In the genomic region with DNA sequence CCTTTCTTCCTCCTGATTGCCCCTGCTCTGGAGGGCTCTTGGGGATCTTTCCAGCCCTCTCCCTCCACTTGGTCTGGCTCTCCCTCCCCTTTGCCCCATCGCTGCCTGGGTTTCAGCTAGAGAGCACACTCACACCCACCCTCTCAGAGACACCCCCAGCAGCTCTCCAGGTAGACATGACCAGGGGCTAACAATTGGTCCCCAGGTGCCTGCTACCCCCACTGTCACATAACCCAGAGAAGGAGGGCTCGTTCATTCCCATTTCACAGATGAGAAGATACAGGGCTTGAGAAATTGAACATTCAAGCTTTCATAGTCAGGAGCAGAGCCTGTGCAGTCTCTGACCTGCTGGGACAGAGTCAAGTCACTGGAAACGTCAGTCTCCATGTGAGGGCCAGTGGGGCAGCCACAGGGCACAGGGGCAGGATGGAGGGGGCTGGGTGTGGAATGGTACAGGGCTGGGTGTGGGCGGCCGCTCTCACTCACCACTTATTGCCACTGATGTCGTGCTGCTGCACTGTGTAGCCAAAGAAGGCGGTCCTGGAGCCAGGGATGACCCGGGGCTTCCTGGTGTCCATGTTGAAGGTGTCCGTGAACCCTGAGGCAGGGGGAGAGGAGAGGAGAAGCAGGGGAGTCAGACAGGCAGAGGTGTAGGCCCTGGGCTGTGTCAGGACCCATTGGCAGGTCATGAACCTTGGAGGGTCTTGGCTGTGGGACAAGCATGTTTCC, we compare ENCODE assay signal across 24 cellular contexts. TPM values are rescaled to one million over a fixed set of nuclear protein-coding genes. Genes with fewer than 3 reads are reported as not detected.
DNase-seq lines count a peak whose midpoint lies in the region; ATAC-seq and TF ChIP-seq lines count a peak whose summit lies in the region.
"Had no signal": no experiment of that assay in that cellular context is flagged by ENCODE, and none has a peak within 500 bp of the region (broad histone marks: within the 10 kb centered on the region; RNA-seq: fewer than 3 reads in every experiment).

No MANE protein-coding gene starts in this region.

- H3K4me3 Mint-ChIP-seq in naive thymus-derived CD4-positive, alpha-beta T cell: no peak overlapping the region
- no peak overlapping the region for H3K4me3 Mint-ChIP-seq in stimulated activated memory B cell treated with anti-CD40 and anti-IgM and Interleukin-4, amounts not matched to agents 10 μg/mL and 1 μg/mL and 100 μg/mL, for 72 hours
- H3K4me3 Mint-ChIP-seq: activated naive CD8-positive, alpha-beta T cell; activated T-helper 17 cell treated with anti-CD3 and anti-CD28 coated beads, Interleukin-2, amount 50 U/mL, for 72 hours; IgD-negative memory B cell; WTC11 had no signal

- BruUV-seq in IMR-90 (replicated peaks; lab: Mats Ljungman, UMichigan): no TSS peak

- H2AK9ac ChIP-seq in IMR-90 (replicated peaks; ENCODE audit: low read depth, low read length, poor library complexity): no peak overlapping the region

- H3K36me3 ChIP-seq in IMR-90 (ENCODE audit: control insufficient read depth, insufficient read depth, low read length): peaks cover 3% of the 10 kb centered on the region; the same call in 1 of the 2 replicates
- peaks cover 4 to 9% of the 10 kb centered on the region in 2 donors for H3K36me3 ChIP-seq in ascending aorta
- no peaks in the 10 kb centered on the region for H3K36me3 ChIP-seq in naive thymus-derived CD4-positive, alpha-beta T cell (ENCODE audit: control insufficient read depth in 2 of 3, insufficient read depth in 3 of 3, low read length in 3 of 3)
- H3K36me3 ChIP-seq in body of pancreas (replicated peaks in 1 of 2; ENCODE audit: insufficient read depth in 1 of 2, low read depth in 2 of 2): no peaks in the 10 kb centered on the region
- no peaks in the 10 kb centered on the region for H3K36me3 ChIP-seq in effector memory CD4-positive, alpha-beta T cell (ENCODE audit: control insufficient read depth, insufficient read depth, low read length)
- H3K36me3 ChIP-seq: BLaER1 treated with 17β-estradiol and CSF1 and Interleukin-3, amounts not matched to agents 10 nM and 100 nM; HAP-1; heart left ventricle had no signal

- intact Hi-C loops in IMR-90 (cut with micrococcal nuclease) (no loop called here), ascending aorta (cut with DNase I) (no loop called here), body of pancreas (cut with DNase I) (no loop called here)
- intact Hi-C loops in naive thymus-derived CD4-positive, alpha-beta T cell (cut with micrococcal nuclease): loop anchor here in 1 of 2 donors (10.0 kb wide), 1 partner anchor 122 kb away; no protein-coding TSS in a partner anchor

- H3K9ac ChIP-seq in IMR-90 (ENCODE audit: low read depth, low read length): no peak overlapping the region
- H3K9ac ChIP-seq: BLaER1 treated with 17β-estradiol and CSF1 and Interleukin-3, amounts not matched to agents 10 nM and 100 nM had no signal

- H3K27me3 ChIP-seq in IMR-90 (ENCODE audit: control insufficient read depth, insufficient read depth, low read length) (0 out of 2 replicates have a peak, but pooled peaks cover 2% of the 10 kb centered on the region), ascending aorta (no peaks in the 10 kb centered on the region), body of pancreas (no peaks in the 10 kb centered on the region)
- no peaks in the 10 kb centered on the region for H3K27me3 ChIP-seq in naive thymus-derived CD4-positive, alpha-beta T cell (ENCODE audit: control insufficient read depth in 2 of 2, insufficient read depth in 2 of 2, low read length in 2 of 2)
- H3K27me3 ChIP-seq in effector memory CD4-positive, alpha-beta T cell (replicated peaks; ENCODE audit: control insufficient read depth, insufficient read depth, low read length, poor library complexity, severe bottlenecking): no peaks in the 10 kb centered on the region
- H3K27me3 ChIP-seq: BLaER1 treated with 17β-estradiol and CSF1 and Interleukin-3, amounts not matched to agents 10 nM and 100 nM; heart left ventricle had no signal

- H4K91ac ChIP-seq in IMR-90 (ENCODE audit: insufficient read depth, low read depth, low read length): no peak overlapping the region

- in situ Hi-C loops in IMR-90 (cut with MboI; ENCODE audit: low sequenced_read_pairs): no loop called here

- H3K4me1 Mint-ChIP-seq in naive thymus-derived CD4-positive, alpha-beta T cell: peaks cover 0 to 2% (median 0%) of the 10 kb centered on the region in 7 donors
- no peaks in the 10 kb centered on the region for H3K4me1 Mint-ChIP-seq in stimulated activated memory B cell treated with anti-CD40 and anti-IgM and Interleukin-4, amounts not matched to agents 10 μg/mL and 1 μg/mL and 100 μg/mL, for 72 hours
- H3K4me1 Mint-ChIP-seq: activated T-helper 17 cell treated with anti-CD3 and anti-CD28 coated beads, Interleukin-2, amount 50 U/mL, for 72 hours; IgD-negative memory B cell; WTC11 had no signal

- H4K8ac ChIP-seq in IMR-90 (ENCODE audit: low read depth in 2 of 2, low read length in 2 of 2): no peak overlapping the region

- no peak overlapping the region for H3K4me3 ChIP-seq in IMR-90 (ENCODE audit: insufficient read depth, low read depth, low read length)
- H3K4me3 ChIP-seq in ascending aorta: no peak overlapping the region
- H3K4me3 ChIP-seq in naive thymus-derived CD4-positive, alpha-beta T cell (ENCODE audit: low read length): no peak overlapping the region
- H3K4me3 ChIP-seq in body of pancreas: no peak overlapping the region
- no peak overlapping the region for H3K4me3 ChIP-seq in effector memory CD4-positive, alpha-beta T cell (ENCODE audit: insufficient read depth, low read depth, low read length, poor library complexity, severe bottlenecking)
- H3K4me3 ChIP-seq: BLaER1 treated with 17β-estradiol and CSF1 and Interleukin-3, amounts not matched to agents 10 nM and 100 nM; HAP-1; heart left ventricle had no signal

- TF ChIP-seq CTCF in IMR-90 (conservative IDR thresholded peaks at IDR 0.05; ENCODE audit: low read depth, low read length) (no peak), ascending aorta (IDR thresholded peaks at IDR 0.05) (no peak), body of pancreas (IDR thresholded peaks at IDR 0.05) (no peak)

- CTCF ChIA-PET in IMR-90 (lab: Yijun Ruan, JAX): no interaction called here
- CTCF ChIA-PET in naive thymus-derived CD4-positive, alpha-beta T cell (lab: Charles Lee): interaction anchor here (0.5 kb wide), 1 partner anchor 121 kb away, joined by 7 read pairs; no protein-coding TSS in a partner anchor

- H3K23ac ChIP-seq in IMR-90 (ENCODE audit: low read depth, low read length): no peak overlapping the region

- H3K4me2 ChIP-seq in IMR-90 (ENCODE audit: low read depth, low read length): no peak overlapping the region
- H3K4me2 ChIP-seq: BLaER1 treated with 17β-estradiol and CSF1 and Interleukin-3, amounts not matched to agents 10 nM and 100 nM had no signal

- H3K14ac ChIP-seq in IMR-90 (replicated peaks; ENCODE audit: low read depth, low read length): no peak overlapping the region

- H3K4ac ChIP-seq in IMR-90 (ENCODE audit: low read depth, low read length): no peak overlapping the region

- H3K79me1 ChIP-seq in IMR-90 (ENCODE audit: low read depth in 1 of 2, low read length in 2 of 2): peaks cover 0 to 17% of the 10 kb centered on the region in 2 experiments; a peak in 1 of 4 replicates

- H4K20me1 ChIP-seq in IMR-90 (ENCODE audit: insufficient read depth, low read length): peaks cover 9% of the 10 kb centered on the region; the same call in 1 of the 2 replicates
- H4K20me1 ChIP-seq: BLaER1 treated with 17β-estradiol and CSF1 and Interleukin-3, amounts not matched to agents 10 nM and 100 nM had no signal

- H3K27me3 Mint-ChIP-seq in naive thymus-derived CD4-positive, alpha-beta T cell: peaks cover 0 to 7% (median 0%) of the 10 kb centered on the region in 5 donors
- no peaks in the 10 kb centered on the region for H3K27me3 Mint-ChIP-seq in stimulated activated memory B cell treated with anti-CD40 and anti-IgM and Interleukin-4, amounts not matched to agents 10 μg/mL and 1 μg/mL and 100 μg/mL, for 72 hours
- H3K27me3 Mint-ChIP-seq: activated T-helper 17 cell treated with anti-CD3 and anti-CD28 coated beads, Interleukin-2, amount 50 U/mL, for 72 hours; IgD-negative memory B cell had no signal

- peaks cover 0 to 20% (median 2%) of the 10 kb centered on the region in 11 donors for H3K9me3 Mint-ChIP-seq in naive thymus-derived CD4-positive, alpha-beta T cell
- H3K9me3 Mint-ChIP-seq in stimulated activated memory B cell treated with anti-CD40 and anti-IgM and Interleukin-4, amounts not matched to agents 10 μg/mL and 1 μg/mL and 100 μg/mL, for 72 hours: peaks cover 17% of the 10 kb centered on the region
- H3K9me3 Mint-ChIP-seq: activated T-helper 17 cell treated with anti-CD3 and anti-CD28 coated beads, Interleukin-2, amount 50 U/mL, for 72 hours had no signal

- H3K36me3 Mint-ChIP-seq in naive thymus-derived CD4-positive, alpha-beta T cell: peaks cover 0 to 2% (median 0%) of the 10 kb centered on the region in 5 donors
- H3K36me3 Mint-ChIP-seq in stimulated activated memory B cell treated with anti-CD40 and anti-IgM and Interleukin-4, amounts not matched to agents 10 μg/mL and 1 μg/mL and 100 μg/mL, for 72 hours: no peaks in the 10 kb centered on the region
- H3K36me3 Mint-ChIP-seq: activated naive CD8-positive, alpha-beta T cell; IgD-negative memory B cell; WTC11 had no signal

- H3K9me1 ChIP-seq in IMR-90 (ENCODE audit: insufficient read depth, low read length): peaks cover 17% of the 10 kb centered on the region; the same call in 1 of the 2 replicates

- H3K9me3 ChIP-seq in IMR-90 (ENCODE audit: control insufficient read depth, insufficient read depth, low read length) (peaks cover 2% of the 10 kb centered on the region; the same call in 1 of the 2 replicates), ascending aorta (no peaks in the 10 kb centered on the region), body of pancreas (no peaks in the 10 kb centered on the region)
- no peaks in the 10 kb centered on the region for H3K9me3 ChIP-seq in naive thymus-derived CD4-positive, alpha-beta T cell (ENCODE audit: control insufficient read depth in 2 of 3, low read length in 3 of 3)
- no peaks in the 10 kb centered on the region for H3K9me3 ChIP-seq in effector memory CD4-positive, alpha-beta T cell (ENCODE audit: control insufficient read depth, low read length)
- H3K9me3 ChIP-seq: HAP-1 had no signal

- H3K27ac ChIP-seq in IMR-90 (ENCODE audit: insufficient read depth, low read length) (no peak overlapping the region), ascending aorta (peak overlapping the region; percentile 15 to 49), body of pancreas (no peak overlapping the region)
- no peak overlapping the region for H3K27ac ChIP-seq in naive thymus-derived CD4-positive, alpha-beta T cell (ENCODE audit: low read depth, low read length)
- no peak overlapping the region for H3K27ac ChIP-seq in effector memory CD4-positive, alpha-beta T cell (ENCODE audit: insufficient read depth, low read length, poor library complexity, severe bottlenecking)
- H3K27ac ChIP-seq: BLaER1 treated with 17β-estradiol and CSF1 and Interleukin-3, amounts not matched to agents 10 nM and 100 nM; heart left ventricle had no signal

- H3K27ac Mint-ChIP-seq in naive thymus-derived CD4-positive, alpha-beta T cell: no peak overlapping the region
- no peak overlapping the region for H3K27ac Mint-ChIP-seq in stimulated activated memory B cell treated with anti-CD40 and anti-IgM and Interleukin-4, amounts not matched to agents 10 μg/mL and 1 μg/mL and 100 μg/mL, for 72 hours
- H3K27ac Mint-ChIP-seq: activated naive CD8-positive, alpha-beta T cell; activated T-helper 17 cell treated with anti-CD3 and anti-CD28 coated beads, Interleukin-2, amount 50 U/mL, for 72 hours; WTC11 had no signal

- H2BK20ac ChIP-seq in IMR-90 (ENCODE audit: low read depth, low read length): no peak overlapping the region

- no peak for TF ChIP-seq POLR2A in IMR-90 (IDR thresholded peaks at IDR 0.05; ENCODE audit: low read depth, low read length)
- no peak for TF ChIP-seq POLR2A in body of pancreas (IDR thresholded peaks at IDR 0.05)

- DNase-seq in IMR-90: no peak
- peak in 1 of 2 donors; percentile 62 for DNase-seq in ascending aorta (ENCODE audit: low spot score in 2 of 2)
- peak in 1 of 9 donors; percentile 16 for DNase-seq in naive thymus-derived CD4-positive, alpha-beta T cell
- no peak for DNase-seq in body of pancreas
- DNase-seq in LoVo (ENCODE audit: low spot score): no peak
- no peak for DNase-seq in UCSD-AML1 (lab: John Stamatoyannopoulos, UW; ENCODE audit: unreplicated experiment)
- no peak for DNase-seq in effector memory CD4-positive, alpha-beta T cell
- DNase-seq: activated CD4-positive, alpha-beta T cell treated with anti-CD3 and anti-CD28 coated beads, Interleukin-2, amount 50 U/mL, for 1 hour; cerebellar nuclear complex; COR-L47; effector CD4-positive, alpha-beta T cell; kidney glomerular epithelial cell; mammary epithelial cell; NCI-H1092 treated with DMSO at 0.1 percent for 48 hours; NCI-H1930; NCI-H526 treated with DMSO at 0.1 percent for 48 hours had no signal

- TF ChIP-seq RAD21 in IMR-90 (IDR thresholded peaks at IDR 0.05; ENCODE audit: low read length): no peak

- WGBS in IMR-90 (ENCODE audit: extremely low coverage in 2 of 2, insufficient read length in 1 of 2), 2 experiments: 92% methylated on average over 4 of the region's 9 CpGs; no CpG with 5 or more reads in 1 of the 2 experiments
- WGBS in body of pancreas, 2 donors: 83 to 85% methylated on average over 9 of the region's 9 CpGs

- no peak overlapping the region for H2BK5ac ChIP-seq in IMR-90 (ENCODE audit: low read depth, low read length, poor library complexity, severe bottlenecking)

- no peak overlapping the region for H2AK5ac ChIP-seq in IMR-90 (ENCODE audit: low read depth, low read length)

- H4K5ac ChIP-seq in IMR-90 (ENCODE audit: low read depth, low read length): no peak overlapping the region

- no peak for ATAC-seq in IMR-90 (ENCODE audit: low read depth)
- ATAC-seq in naive thymus-derived CD4-positive, alpha-beta T cell: peak; percentile 27
- ATAC-seq in stimulated activated memory B cell treated with anti-CD40 and anti-IgM and Interleukin-4, amounts not matched to agents 10 μg/mL and 1 μg/mL and 100 μg/mL, for 72 hours: peak; percentile 51
- no peak for ATAC-seq in body of pancreas
- ATAC-seq: activated T-helper 17 cell treated with anti-CD3 and anti-CD28 coated beads, Interleukin-2, amount 50 U/mL, for 72 hours; WTC11 had no signal

- no peak overlapping the region for H2BK120ac ChIP-seq in IMR-90 (ENCODE audit: low read depth, low read length)

- no peak overlapping the region for H3K56ac ChIP-seq in IMR-90 (ENCODE audit: extremely low read depth, insufficient read depth, low read length)

- H2BK15ac ChIP-seq in IMR-90 (ENCODE audit: low read depth, low read length): no peak overlapping the region

- POLR2A ChIA-PET in IMR-90 (lab: Charles Lee; ENCODE audit: unreplicated experiment): no interaction called here
- POLR2A ChIA-PET in naive thymus-derived CD4-positive, alpha-beta T cell (lab: Charles Lee): no interaction called here

- H3K4me1 ChIP-seq in IMR-90 (ENCODE audit: control insufficient read depth, insufficient read depth, low read length) (no peaks in the 10 kb centered on the region), ascending aorta (peaks cover 2 to 14% of the 10 kb centered on the region in 2 donors), body of pancreas (no peaks in the 10 kb centered on the region)
- no peaks in the 10 kb centered on the region for H3K4me1 ChIP-seq in naive thymus-derived CD4-positive, alpha-beta T cell (ENCODE audit: control insufficient read depth in 2 of 2, insufficient read depth in 2 of 2, low read length in 2 of 2)
- H3K4me1 ChIP-seq in effector memory CD4-positive, alpha-beta T cell (ENCODE audit: control insufficient read depth, insufficient read depth, low read length, poor library complexity, severe bottlenecking): no peaks in the 10 kb centered on the region
- H3K4me1 ChIP-seq: HAP-1 had no signal

- H2AFZ ChIP-seq in IMR-90 (replicated peaks; ENCODE audit: low read length, poor library complexity): peak overlapping the region; percentile 11

- dilution Hi-C loops in IMR-90 (cut with HindIII; ENCODE audit: low sequenced_read_pairs, unreplicated experiment): no loop called here

- no peak overlapping the region for H3K18ac ChIP-seq in IMR-90 (ENCODE audit: low read depth, low read length)

RNA-seq across cellular contexts. Expression of a gene that starts 29.4 kb away (rescaled TPM):
- total RNA-seq in IMR-90 (2012; rRNA removed) (2.5 and 4.1 TPM in 2 replicates), ascending aorta (136 TPM), body of pancreas (1 to 10 TPM in 1 of 2 donors, under 1 TPM in 1; 0.99 to 1.0 TPM)
- 5.6 and 6.6 TPM in 2 replicates for polyA plus RNA-seq in IMR-90 (2012; rRNA removed)
- 3.0 and 5.8 TPM in 2 replicates for polyA plus RNA-seq in IMR-90 (2012; cell fraction: cytosol; rRNA removed)
- 6.2 and 6.6 TPM in 2 replicates for polyA plus RNA-seq in IMR-90 (2012; cell fraction: nucleus; rRNA removed; ENCODE audit: low replicate concordance)
- 1 to 10 TPM in 1 of 5 experiments, under 1 TPM in 3, not detected in 1; 0.03 to 1.1 (median 0.15) TPM for total RNA-seq in naive thymus-derived CD4-positive, alpha-beta T cell
- polyA plus RNA-seq in naive thymus-derived CD4-positive, alpha-beta T cell: under 1 TPM in 1 of 2 donors, not detected in 1; 0.02 TPM
- polyA plus RNA-seq: IgD-negative memory B cell had no signal

Comparison
In these comparisons a context has a peak if more than half of its experiments do, and no peak if none do; other contexts are left out.
1. ATAC-seq: peak in naive thymus-derived CD4-positive, alpha-beta T cell (single experiment) and stimulated activated memory B cell treated with anti-CD40 and anti-IgM and Interleukin-4, amounts not matched to agents 10 μg/mL and 1 μg/mL and 100 μg/mL, for 72 hours (single experiment); none in IMR-90 (single experiment) and body of pancreas (single experiment).
2. H3K27ac ChIP-seq: peak in ascending aorta (2 of 2); none in IMR-90 (single experiment), naive thymus-derived CD4-positive, alpha-beta T cell (single experiment), body of pancreas (0 of 4) and effector memory CD4-positive, alpha-beta T cell (single experiment).
3. RNA of a gene that starts 29.4 kb away (total RNA-seq): 136 TPM in ascending aorta (single experiment); 2.5 to 4.1 TPM in IMR-90, 0.99 to 1.0 TPM in body of pancreas and 0.03 to 1.1 TPM in naive thymus-derived CD4-positive, alpha-beta T cell; every median in the first group is over 10 times any median in the second.